Comparison of ENCODE assay signal across 12 cellular contexts in the genomic region with DNA sequence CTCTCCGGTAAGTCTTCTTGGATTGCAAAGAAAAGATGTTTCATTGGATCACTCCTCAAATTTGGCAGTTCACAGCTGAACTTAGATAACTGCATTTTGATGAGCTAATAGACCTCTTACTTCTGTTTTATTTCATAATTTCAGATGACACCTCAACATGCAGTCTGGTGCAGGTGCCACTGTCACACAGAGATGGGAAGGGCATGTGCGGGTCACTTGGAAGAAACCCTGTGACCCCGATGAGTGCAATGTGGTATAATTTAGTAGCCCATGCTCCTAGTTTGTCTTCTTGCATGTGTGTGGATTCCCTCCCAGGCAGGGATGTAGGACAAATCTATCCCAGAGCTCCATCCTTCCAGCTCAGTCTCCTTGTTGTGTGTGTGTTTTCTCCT. TPM values are rescaled to one million over a fixed set of nuclear protein-coding genes. Genes with fewer than 3 reads are reported as not detected.
A peak's percentile ranks its signal among the peaks of the same experiment; 100 is the strongest.
DNase-seq lines count a peak whose midpoint lies in the region; ATAC-seq and TF ChIP-seq lines count a peak whose summit lies in the region.
"Had no signal": no experiment of that assay in that cellular context is flagged by ENCODE, and none has a peak within 500 bp of the region (broad histone marks: within the 10 kb centered on the region; RNA-seq: fewer than 3 reads in every experiment).

No MANE protein-coding gene starts in this region.

- peak overlapping the region; percentile 93 to 98 for H3K27ac Mint-ChIP-seq in effector memory CD8-positive, alpha-beta T cell

- H3K27ac ChIP-seq in A673 (ENCODE audit: low read depth, low read length, poor library complexity, severe bottlenecking) (peak overlapping the region; percentile 63), body of pancreas (no peak overlapping the region)

- TF ChIP-seq POLR2A in body of pancreas (IDR thresholded peaks at IDR 0.05): no peak

- H3K27me3 Mint-ChIP-seq in effector memory CD8-positive, alpha-beta T cell: no peaks in the 10 kb centered on the region

- H3K36me3 ChIP-seq in A673 (ENCODE audit: insufficient read depth, low read length, poor library complexity, severe bottlenecking) (no peaks in the 10 kb centered on the region), body of pancreas (replicated peaks in 1 of 2; ENCODE audit: insufficient read depth in 1 of 2, low read depth in 2 of 2) (no peaks in the 10 kb centered on the region)

- ATAC-seq in GM18519 (IDR thresholded peaks at IDR 0.05; ENCODE audit: low FRiP score, unreplicated experiment) (peak; percentile 7), HG03354 (IDR thresholded peaks at IDR 0.05; ENCODE audit: poor library complexity, severe bottlenecking, unreplicated experiment) (peak; percentile 8), body of pancreas (no peak), GM18873 (IDR thresholded peaks at IDR 0.05; ENCODE audit: low FRiP score, unreplicated experiment) (no peak)
- ATAC-seq in effector memory CD8-positive, alpha-beta T cell (replicated peaks): peak; percentile 44

- POLR2A ChIA-PET in A673 (lab: Charles Lee; ENCODE audit: low non-redundant PET): no interaction called here

- TSS peak; percentile 45 for BruUV-seq in A673 (replicated peaks; lab: Mats Ljungman, UMichigan)

- H3K4me1 ChIP-seq in A673 (ENCODE audit: insufficient read depth, low read length, poor library complexity, severe bottlenecking) (peaks cover 36% of the 10 kb centered on the region), body of pancreas (peaks cover 13% of the 10 kb centered on the region)

- CTCF ChIA-PET in A673 (lab: Charles Lee): interaction anchor here (0.6 kb wide), 1 partner anchor 41 kb away, joined by 3 read pairs; no protein-coding TSS in a partner anchor

- DNase-seq in A673 (ENCODE audit: low spot score) (no peak), body of pancreas (no peak), epidermal melanocyte (ENCODE audit: insufficient read length, low spot score) (no peak), D341Med (ENCODE audit: low spot score) (no peak)
- no peak for DNase-seq in effector memory CD8-positive, alpha-beta T cell
- DNase-seq: C1 segment of cervical spinal cord; stimulated activated CD4-positive, alpha-beta T cell treated with anti-CD3 and anti-CD28 coated beads, Interleukin-12 subunit alpha, Interleukin-12 subunit beta, amount 100 ng/mL, for 4 hours; SW 1271 had no signal

- peak overlapping the region; percentile 93 to 97 for H3K4me3 Mint-ChIP-seq in effector memory CD8-positive, alpha-beta T cell

- WGBS in body of pancreas, 2 donors: 84 to 85% methylated on average over 3 of the region's 3 CpGs

- H3K36me3 Mint-ChIP-seq in effector memory CD8-positive, alpha-beta T cell (ENCODE audit: insufficient read depth): peaks cover 20% of the 10 kb centered on the region

- H3K27me3 ChIP-seq in A673 (replicated peaks; ENCODE audit: insufficient read depth, low read depth, low read length, poor library complexity) (no peaks in the 10 kb centered on the region), body of pancreas (no peaks in the 10 kb centered on the region)

- H3K9me3 Mint-ChIP-seq in effector memory CD8-positive, alpha-beta T cell: no peaks in the 10 kb centered on the region

- peak overlapping the region; percentile 5 for H3K4me3 ChIP-seq in A673 (ENCODE audit: low read depth, low read length, poor library complexity, severe bottlenecking)
- H3K4me3 ChIP-seq in body of pancreas: no peak overlapping the region

- intact Hi-C loops in A673 (cut with micrococcal nuclease; ENCODE audit: unreplicated experiment): loop anchor here (1.0 kb wide), 1 partner anchor 39 kb away; no protein-coding TSS in a partner anchor
- intact Hi-C loops in body of pancreas (cut with DNase I): no loop called here

- TF ChIP-seq CTCF in A673 (conservative IDR thresholded peaks at IDR 0.05; ENCODE audit: low read depth, low read length) (no peak), body of pancreas (IDR thresholded peaks at IDR 0.05) (no peak)

- H3K9me3 ChIP-seq in A673 (ENCODE audit: low read depth, low read length, poor library complexity, severe bottlenecking) (no peaks in the 10 kb centered on the region), body of pancreas (no peaks in the 10 kb centered on the region)

- H3K4me1 Mint-ChIP-seq in effector memory CD8-positive, alpha-beta T cell (ENCODE audit: low read depth in 2 of 2): peaks cover 45 to 50% of the 10 kb centered on the region in 2 donors

RNA-seq across cellular contexts. Expression of a gene that starts 0.5 kb away (rescaled TPM):
- total RNA-seq in A673 (2021) (1.1 and 2.2 TPM in 2 replicates), body of pancreas (not detected)
- total RNA-seq: NCI-H460 had no signal

Comparison
In these comparisons a context has a peak if more than half of its experiments do, and no peak if none do; other contexts are left out.
1. ATAC-seq: peak in GM18519 (single experiment), HG03354 (single experiment) and effector memory CD8-positive, alpha-beta T cell (single experiment); none in body of pancreas (single experiment) and GM18873 (single experiment).